Comparison of ENCODE assay signal across 30 cellular contexts in the genomic region with DNA sequence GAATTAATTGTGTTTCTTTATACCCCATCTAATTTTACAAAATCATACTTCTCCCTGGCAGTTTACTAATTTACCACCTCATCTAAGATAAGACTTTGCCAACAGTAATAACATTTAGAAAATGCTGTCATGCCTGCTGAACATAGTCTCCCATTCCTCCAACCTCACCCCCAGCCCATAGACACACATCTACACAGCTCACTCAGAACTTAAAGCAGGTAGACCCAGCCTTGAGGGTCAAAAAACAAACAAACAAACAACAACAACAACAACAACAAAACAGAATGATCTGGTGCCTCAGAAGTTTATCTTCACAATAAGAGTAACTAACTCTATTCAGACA.
"Had no signal": no experiment of that assay in that cellular context is flagged by ENCODE, and none has a peak within 500 bp of the region (broad histone marks: within the 10 kb centered on the region; RNA-seq: fewer than 3 reads in every experiment).

No MANE protein-coding gene starts in this region.

- H3K27me3 ChIP-seq: adrenal gland, cardiac muscle cell, colonic mucosa, left lung, ovary, thyroid gland had no signal

- H3K27me3 Mint-ChIP-seq: activated T-helper 17 cell treated with anti-CD3 and anti-CD28 coated beads, Interleukin-2, amount 50 U/mL, for 72 hours; brain; naive B cell; stimulated activated memory B cell treated with anti-CD40 and anti-IgM and Interleukin-4, amounts not matched to agents 10 μg/mL and 1 μg/mL and 100 μg/mL, for 72 hours; stimulated activated naive CD8-positive, alpha-beta T cell treated with anti-CD3 and anti-CD28 coated beads, Interleukin-15, amount 100 ng/mL, for 72 hours had no signal

- H3K9me3 ChIP-seq: adrenal gland, colonic mucosa, left lung, ovary, prostate gland, thyroid gland had no signal

- H3K36me3 Mint-ChIP-seq: activated naive CD4-positive, alpha-beta T cell treated with anti-CD3 and anti-CD28 coated beads, Interleukin-2, amount 50 U/mL, for 72 hours; brain; naive B cell; stimulated activated memory B cell treated with anti-CD40 and anti-IgM and Interleukin-4, amounts not matched to agents 10 μg/mL and 1 μg/mL and 100 μg/mL, for 72 hours had no signal

- H3K4me1 Mint-ChIP-seq: activated T-helper 17 cell treated with anti-CD3 and anti-CD28 coated beads, Interleukin-2, amount 50 U/mL, for 72 hours; naive B cell; stimulated activated memory B cell treated with anti-CD40 and anti-IgM and Interleukin-4, amounts not matched to agents 10 μg/mL and 1 μg/mL and 100 μg/mL, for 72 hours; stimulated activated naive CD8-positive, alpha-beta T cell treated with anti-CD3 and anti-CD28 coated beads, Interleukin-15, amount 100 ng/mL, for 72 hours had no signal

- H3K27ac ChIP-seq: adrenal gland, cardiac muscle cell, colonic mucosa, epithelial cell of prostate, left lung, ovary, thyroid gland had no signal

- H3K27ac Mint-ChIP-seq: activated naive CD4-positive, alpha-beta T cell treated with anti-CD3 and anti-CD28 coated beads, Interleukin-2, amount 50 U/mL, for 72 hours; activated T-helper 17 cell treated with anti-CD3 and anti-CD28 coated beads, Interleukin-2, amount 50 U/mL, for 72 hours; brain; naive B cell; stimulated activated memory B cell treated with anti-CD40 and anti-IgM and Interleukin-4, amounts not matched to agents 10 μg/mL and 1 μg/mL and 100 μg/mL, for 72 hours; stimulated activated naive CD8-positive, alpha-beta T cell treated with anti-CD3 and anti-CD28 coated beads, Interleukin-15, amount 100 ng/mL, for 72 hours had no signal

- H3K36me3 ChIP-seq: adrenal gland, cardiac muscle cell, colonic mucosa, left lung, ovary, prostate gland, thyroid gland had no signal

- H3K4me3 ChIP-seq: adrenal gland, cardiac muscle cell, colonic mucosa, left lung, lung, ovary, prostate gland, thyroid gland had no signal

- ATAC-seq: left lung; sciatic nerve; stimulated activated memory B cell treated with anti-CD40 and anti-IgM and Interleukin-4, amounts not matched to agents 10 μg/mL and 1 μg/mL and 100 μg/mL, for 72 hours; stimulated activated naive CD8-positive, alpha-beta T cell treated with anti-CD3 and anti-CD28 coated beads, Interleukin-15, amount 100 ng/mL, for 72 hours had no signal

- H3K4me3 Mint-ChIP-seq: activated T-helper 17 cell treated with anti-CD3 and anti-CD28 coated beads, Interleukin-2, amount 50 U/mL, for 72 hours; brain; naive B cell; stimulated activated memory B cell treated with anti-CD40 and anti-IgM and Interleukin-4, amounts not matched to agents 10 μg/mL and 1 μg/mL and 100 μg/mL, for 72 hours; stimulated activated naive CD8-positive, alpha-beta T cell treated with anti-CD3 and anti-CD28 coated beads, Interleukin-15, amount 100 ng/mL, for 72 hours had no signal

- H3K4me1 ChIP-seq: adrenal gland, colonic mucosa, left lung, thyroid gland had no signal

- H3K9me3 Mint-ChIP-seq: activated T-helper 17 cell treated with anti-CD3 and anti-CD28 coated beads, Interleukin-2, amount 50 U/mL, for 72 hours; brain; stimulated activated memory B cell treated with anti-CD40 and anti-IgM and Interleukin-4, amounts not matched to agents 10 μg/mL and 1 μg/mL and 100 μg/mL, for 72 hours; stimulated activated naive CD8-positive, alpha-beta T cell treated with anti-CD3 and anti-CD28 coated beads, Interleukin-15, amount 100 ng/mL, for 72 hours had no signal

- DNase-seq: activated CD4-positive, alpha-beta T cell treated with anti-CD3 and anti-CD28 coated beads for 4 hours; activated CD4-positive, alpha-beta T cell treated with anti-CD3 and anti-CD28 coated beads, Interleukin-2, amount 50 U/mL, for 48 hours; activated CD4-positive, CD25-positive, alpha-beta regulatory T cell; activated CD8-positive, alpha-beta memory T cell treated with anti-CD3 and anti-CD28 coated beads, Interleukin-2, amount 50 U/mL, for 4 hours; activated naive CD4-positive, alpha-beta T cell; activated T-cell treated with anti-CD3 and anti-CD28 coated beads, Interleukin-2, amount 50 U/mL, for 1 hour; aorta; cerebellar nuclear complex; colonic mucosa; effector CD8-positive, alpha-beta T cell; left lung; naive B cell; ovary; retina; small intestine; stimulated activated CD4-positive, alpha-beta T cell treated with anti-CD3 and anti-CD28 coated beads, Interleukin-1b, Interleukin-23, amount 100 ng/mL, for 48 hours; stimulated activated CD4-positive, alpha-beta T cell treated with anti-CD3 and anti-CD28 coated beads, Interleukin-4, amount 100 ng/mL, for 4 hours; stimulated activated CD8-positive, alpha-beta memory T cell treated with anti-CD3 and anti-CD28 coated beads, Interleukin-4, amount 100 ng/mL, for 48 hours; stimulated activated naive CD8-positive, alpha-beta T cell treated with anti-CD3 and anti-CD28 coated beads, Interleukin-15, amount 100 ng/mL, for 72 hours; thyroid gland had no signal
